29 cellular contexts compared by ENCODE assay signal in the genomic region with DNA sequence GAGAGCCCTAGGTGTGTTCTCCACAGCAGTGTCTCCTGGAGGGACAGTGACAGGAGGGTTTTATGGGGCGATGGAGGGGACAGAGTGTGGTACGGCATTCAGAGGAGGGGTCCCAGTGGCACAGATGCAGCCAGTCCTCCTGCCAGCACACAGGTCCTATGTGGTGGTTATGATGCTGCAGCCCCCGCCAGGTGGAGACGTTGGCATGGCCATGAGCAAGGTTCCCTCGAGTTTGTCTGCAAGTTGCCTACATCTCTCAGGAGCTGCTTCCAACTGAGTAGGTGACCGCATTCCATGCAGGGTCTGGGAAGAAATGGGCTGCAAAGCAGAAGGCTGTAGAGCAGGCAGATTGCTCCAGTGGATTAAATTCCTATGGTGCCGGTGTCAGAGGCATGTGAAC.
DNase-seq lines count a peak whose midpoint lies in the region; ATAC-seq and TF ChIP-seq lines count a peak whose summit lies in the region.
"Had no signal": no experiment of that assay in that cellular context is flagged by ENCODE, and none has a peak within 500 bp of the region (broad histone marks: within the 10 kb centered on the region; RNA-seq: fewer than 3 reads in every experiment).

No MANE protein-coding gene starts in this region.

- H3K27ac ChIP-seq in mammary epithelial cell (ENCODE audit: insufficient read depth, low read depth, low read length) (no peak overlapping the region), SU-DHL-6 (ENCODE audit: low read depth, low read length) (no peak overlapping the region)
- H3K27ac ChIP-seq: ascending aorta, epithelial cell of prostate, ovary, suprapubic skin had no signal

- peaks cover 7% of the 10 kb centered on the region for H3K9me3 Mint-ChIP-seq in MCF 10A (ENCODE audit: unreplicated experiment)
- H3K9me3 Mint-ChIP-seq in progenitor cell of endocrine pancreas (ENCODE audit: low read depth), result peaks cover 69% of the 10 kb centered on the region
- H3K9me3 Mint-ChIP-seq: stimulated activated memory B cell treated with anti-CD40 and anti-IgM and Interleukin-4, amounts not matched to agents 10 μg/mL and 1 μg/mL and 100 μg/mL, for 72 hours had no signal

- H4K20me1 ChIP-seq in mammary epithelial cell (ENCODE audit: insufficient read depth, low read length) (no peaks in the 10 kb centered on the region), SU-DHL-6 (ENCODE audit: low read depth, low read length) (no peaks in the 10 kb centered on the region)

- in situ Hi-C loops in mammary epithelial cell (cut with MboI; ENCODE audit: low sequenced_read_pairs in 2 of 2), result no loop called here

- no peaks in the 10 kb centered on the region for H3F3A ChIP-seq in SU-DHL-6 (ENCODE audit: insufficient read depth)

- intact Hi-C loops in MCF 10A (cut with micrococcal nuclease) (loop anchor here (1.0 to 2.0 kb wide), 2 partner anchors 178 to 428 kb away; no protein-coding TSS in a partner anchor), mammary epithelial cell (cut with micrococcal nuclease) (no loop called here)

- H3K27ac Mint-ChIP-seq in MCF 10A (ENCODE audit: low read depth, unreplicated experiment), result no peak overlapping the region
- H3K27ac Mint-ChIP-seq in progenitor cell of endocrine pancreas, result no peak overlapping the region
- H3K27ac Mint-ChIP-seq: CD4-positive, alpha-beta memory T cell; nephron; stimulated activated memory B cell treated with anti-CD40 and anti-IgM and Interleukin-4, amounts not matched to agents 10 μg/mL and 1 μg/mL and 100 μg/mL, for 72 hours had no signal

- H3K9me3 ChIP-seq in mammary epithelial cell (replicated peaks; ENCODE audit: insufficient read depth, low read length) (peaks cover 32% of the 10 kb centered on the region), SU-DHL-6 (ENCODE audit: insufficient read depth, low read length) (no peaks in the 10 kb centered on the region)
- H3K9me3 ChIP-seq: ascending aorta, ovary, suprapubic skin had no signal

- peak; percentile 2 for DNase-seq in MCF 10A (ENCODE audit: unreplicated experiment)
- DNase-seq in mammary epithelial cell, result no peak
- peak; percentile 3 for DNase-seq in LNCaP clone FGC (ENCODE audit: low read depth)
- no peak for DNase-seq in stimulated activated naive CD4-positive, alpha-beta T cell (lab: John Stamatoyannopoulos, UW)
- DNase-seq in DMS153 treated with DMSO at 0.1 percent for 48 hours (lab: John Stamatoyannopoulos, UW; ENCODE audit: unreplicated experiment), result no peak
- DNase-seq in progenitor cell of endocrine pancreas (ENCODE audit: low spot score, unreplicated experiment), result no peak
- DNase-seq: activated CD4-positive, alpha-beta T cell treated with anti-CD3 and anti-CD28 coated beads for 4 hours; activated gamma-delta T cell treated with Interleukin-2 at 50 U/mL for 16 hours; CD4-positive, alpha-beta memory T cell; effector CD8-positive, alpha-beta T cell; EL; HCEC 1CT; hippocampal formation; left cardiac atrium; NCI-H1092; NCI-H1694 treated with DMSO at 0.1 percent for 48 hours; NCI-H2171; NCI-H510A; ovary; SIG-M5; SW 1271 had no signal

- H3K4me2 ChIP-seq in mammary epithelial cell (ENCODE audit: insufficient read depth, low read depth, low read length), result no peak overlapping the region
- no peak overlapping the region for H3K4me2 ChIP-seq in SU-DHL-6 (ENCODE audit: low read depth, low read length, poor library complexity, severe bottlenecking)

- no peak overlapping the region for H3K4me3 Mint-ChIP-seq in MCF 10A (ENCODE audit: unreplicated experiment)
- H3K4me3 Mint-ChIP-seq in progenitor cell of endocrine pancreas (ENCODE audit: low read depth), result no peak overlapping the region
- H3K4me3 Mint-ChIP-seq: CD4-positive, alpha-beta memory T cell; nephron; stimulated activated memory B cell treated with anti-CD40 and anti-IgM and Interleukin-4, amounts not matched to agents 10 μg/mL and 1 μg/mL and 100 μg/mL, for 72 hours had no signal

- dilution Hi-C loops in mammary epithelial cell (cut with HindIII; ENCODE audit: low sequenced_read_pairs), result no loop called here

- no peak overlapping the region for H3K9ac ChIP-seq in mammary epithelial cell (ENCODE audit: insufficient read depth, low read length)
- no peak overlapping the region for H3K9ac ChIP-seq in SU-DHL-6 (ENCODE audit: low read length)

- H3K27me3 Mint-ChIP-seq in MCF 10A (ENCODE audit: insufficient read depth, unreplicated experiment), result peaks cover 38% of the 10 kb centered on the region
- no peaks in the 10 kb centered on the region for H3K27me3 Mint-ChIP-seq in progenitor cell of endocrine pancreas

- peak; percentile 37 for TF ChIP-seq CTCF in MCF 10A (IDR thresholded peaks at IDR 0.05; ENCODE audit: unreplicated experiment)
- no peak for TF ChIP-seq CTCF in mammary epithelial cell (conservative IDR thresholded peaks at IDR 0.05 in 1 of 2, IDR thresholded peaks at IDR 0.05 in 1 of 2; ENCODE audit: extremely low read depth in 1 of 2, insufficient read depth in 1 of 2, low read depth in 1 of 2, low read length in 2 of 2)
- TF ChIP-seq CTCF in LNCaP clone FGC (IDR thresholded peaks at IDR 0.05; ENCODE audit: control insufficient read depth, extremely low read depth, insufficient read depth), result peak; percentile 61
- TF ChIP-seq CTCF in SU-DHL-6 (IDR thresholded peaks at IDR 0.05; ENCODE audit: insufficient read depth, low read length, poor library complexity, severe bottlenecking), result peak; percentile 16
- no peak for TF ChIP-seq CTCF in progenitor cell of endocrine pancreas (IDR thresholded peaks at IDR 0.05; ENCODE audit: unreplicated experiment)

- H3K36me3 Mint-ChIP-seq in MCF 10A (ENCODE audit: insufficient read depth, unreplicated experiment), result no peaks in the 10 kb centered on the region
- no peaks in the 10 kb centered on the region for H3K36me3 Mint-ChIP-seq in progenitor cell of endocrine pancreas (ENCODE audit: insufficient read depth)
- H3K36me3 Mint-ChIP-seq: stimulated activated memory B cell treated with anti-CD40 and anti-IgM and Interleukin-4, amounts not matched to agents 10 μg/mL and 1 μg/mL and 100 μg/mL, for 72 hours had no signal

- POLR2A ChIA-PET in MCF 10A (lab: Yijun Ruan, JAX), result no interaction called here

- H3K4me1 Mint-ChIP-seq in MCF 10A (ENCODE audit: insufficient read depth, unreplicated experiment) (peaks cover 4% of the 10 kb centered on the region), progenitor cell of endocrine pancreas (ENCODE audit: low read depth) (no peaks in the 10 kb centered on the region)
- H3K4me1 Mint-ChIP-seq: CD4-positive, alpha-beta memory T cell; nephron; stimulated activated memory B cell treated with anti-CD40 and anti-IgM and Interleukin-4, amounts not matched to agents 10 μg/mL and 1 μg/mL and 100 μg/mL, for 72 hours had no signal

- BruUV-seq in MCF 10A (replicated peaks; lab: Mats Ljungman, UMichigan) (no TSS peak), mammary epithelial cell (replicated peaks; lab: Mats Ljungman, UMichigan) (no TSS peak)

- no peak overlapping the region for H2AFZ ChIP-seq in mammary epithelial cell (ENCODE audit: low read depth, low read length)
- H2AFZ ChIP-seq in SU-DHL-6 (ENCODE audit: low read depth, low read length, severe bottlenecking), result no peak overlapping the region

- no peaks in the 10 kb centered on the region for H3K36me3 ChIP-seq in mammary epithelial cell (ENCODE audit: insufficient read depth, low read length)
- H3K36me3 ChIP-seq in SU-DHL-6 (ENCODE audit: low read length), result no peaks in the 10 kb centered on the region
- H3K36me3 ChIP-seq: ascending aorta, ovary, suprapubic skin had no signal

- H3K4me1 ChIP-seq in mammary epithelial cell (ENCODE audit: insufficient read depth, low read length), result no peaks in the 10 kb centered on the region
- H3K4me1 ChIP-seq: ascending aorta, suprapubic skin had no signal

- CTCF ChIA-PET in MCF 10A (lab: Yijun Ruan, JAX) (no interaction called here), mammary epithelial cell (lab: Charles Lee; ENCODE audit: low non-redundant PET) (no interaction called here)

- H3K4me3 ChIP-seq in mammary epithelial cell (replicated peaks in 1 of 3; ENCODE audit: insufficient read depth in 1 of 3, low read depth in 2 of 3, low read length in 3 of 3) (no peak overlapping the region), LNCaP clone FGC (ENCODE audit: low read depth, low read length) (no peak overlapping the region), SU-DHL-6 (ENCODE audit: insufficient read depth, low read length, poor library complexity, severe bottlenecking) (no peak overlapping the region)
- H3K4me3 ChIP-seq: ascending aorta, ovary, suprapubic skin had no signal

- no peaks in the 10 kb centered on the region for H3K9me2 ChIP-seq in SU-DHL-6 (replicated peaks; ENCODE audit: insufficient read depth, low read length)

- WGBS in mammary epithelial cell (ENCODE audit: low coverage, missing lambda C conversion rate), result 70% methylated on average over 3 of the region's 7 CpGs

- H3K79me2 ChIP-seq in mammary epithelial cell (ENCODE audit: insufficient read depth, low read length) (no peaks in the 10 kb centered on the region), SU-DHL-6 (ENCODE audit: insufficient read depth, low read length) (no peaks in the 10 kb centered on the region)

- H3K27me3 ChIP-seq in mammary epithelial cell (ENCODE audit: insufficient read depth, low read length) (no peaks in the 10 kb centered on the region), SU-DHL-6 (ENCODE audit: low read length) (no peaks in the 10 kb centered on the region)
- H3K27me3 ChIP-seq: ascending aorta, ovary had no signal

- ATAC-seq in HG02571 (IDR thresholded peaks at IDR 0.05; ENCODE audit: unreplicated experiment), result no peak
- ATAC-seq: left cardiac atrium; Panc1; stimulated activated memory B cell treated with anti-CD40 and anti-IgM and Interleukin-4, amounts not matched to agents 10 μg/mL and 1 μg/mL and 100 μg/mL, for 72 hours had no signal

Comparison
In these comparisons a context has a peak if more than half of its experiments do, and no peak if none do; other contexts are left out.
1. DNase-seq: peak in MCF 10A (single experiment) and LNCaP clone FGC (single experiment); none in mammary epithelial cell (single experiment), stimulated activated naive CD4-positive, alpha-beta T cell (0 of 6), DMS153 treated with DMSO at 0.1 percent for 48 hours (single experiment) and progenitor cell of endocrine pancreas (single experiment).
2. CTCF ChIP-seq: peak in MCF 10A (single experiment), LNCaP clone FGC (single experiment) and SU-DHL-6 (single experiment); none in mammary epithelial cell (0 of 2) and progenitor cell of endocrine pancreas (single experiment).